9 cellular contexts compared by ENCODE assay signal in genomic region chr5:80125962-80126480, GRCh38.
DNase-seq lines count a peak whose midpoint lies in the region; ATAC-seq, FAIRE-seq and TF ChIP-seq lines count a peak whose summit lies in the region.
"Had no signal": no experiment of that assay in that cellular context is flagged by ENCODE, and none has a peak within 500 bp of the region (broad histone marks: within the 10 kb centered on the region; RNA-seq: fewer than 3 reads in every experiment).

No MANE protein-coding gene starts in this region.

- H3K36me3 Mint-ChIP-seq in nephron (ENCODE audit: low read depth): peaks cover 14% of the 10 kb centered on the region

- H3K4me3 Mint-ChIP-seq in nephron: no peak overlapping the region

- H3K4me3 ChIP-seq in adrenal gland: no peak overlapping the region
- H3K4me3 ChIP-seq in small intestine (ENCODE audit: low read depth in 1 of 2, low read length in 2 of 2): no peak overlapping the region
- H3K4me3 ChIP-seq: SK-N-MC had no signal

- DNase-seq in ELR (ENCODE audit: low read depth) (peak; percentile 90), adrenal gland (no peak), NCI-H345 treated with DMSO at 0.1 percent for 48 hours (lab: John Stamatoyannopoulos, UW; ENCODE audit: unreplicated experiment) (no peak), small intestine (no peak), NCI-H146 treated with DMSO at 0.1 percent for 48 hours (lab: John Stamatoyannopoulos, UW; ENCODE audit: unreplicated experiment) (no peak)

- peaks cover 3% of the 10 kb centered on the region for H3K27me3 Mint-ChIP-seq in nephron (ENCODE audit: low read depth)

- no peak for TF ChIP-seq POLR2A in adrenal gland (IDR thresholded peaks at IDR 0.05)

- TF ChIP-seq CTCF in adrenal gland (IDR thresholded peaks at IDR 0.05): peak in 4 of 6 experiments; percentile 19 to 34 (median 24)
- no peak for TF ChIP-seq CTCF in nephron (IDR thresholded peaks at IDR 0.05; ENCODE audit: unreplicated experiment in 3 of 3)

- H3K9me3 ChIP-seq in adrenal gland (replicated peaks in 1 of 3) (no peaks in the 10 kb centered on the region), small intestine (ENCODE audit: control insufficient read depth, low read depth) (no peaks in the 10 kb centered on the region)

- H3K27ac ChIP-seq in adrenal gland (peak overlapping the region in 3 of 5 donors; percentile 7 to 70 (median 36)), small intestine (ENCODE audit: low read depth in 1 of 2, low read length in 1 of 2) (no peak overlapping the region)
- H3K27ac ChIP-seq: SK-N-MC had no signal

- intact Hi-C loops in adrenal gland (cut with DNase I): no loop called here

- peaks cover 28% of the 10 kb centered on the region for H3K4me1 Mint-ChIP-seq in nephron

- H3K9me3 Mint-ChIP-seq in nephron: peaks cover 12% of the 10 kb centered on the region

- H3K4me1 ChIP-seq in adrenal gland (replicated peaks in 1 of 2): peaks cover 0 to 11% of the 10 kb centered on the region in 2 donors
- peaks cover 0 to 3% of the 10 kb centered on the region in 2 donors for H3K4me1 ChIP-seq in small intestine (ENCODE audit: control insufficient read depth in 2 of 2, insufficient read depth in 1 of 2, low read depth in 1 of 2, low read length in 1 of 2)

- no peak for FAIRE-seq in small intestine (lab: Jason Lieb, UNC)

- H3K27ac Mint-ChIP-seq in nephron: peak overlapping the region; percentile 19 to 58 (median 57)

- no peaks in the 10 kb centered on the region for H3K27me3 ChIP-seq in adrenal gland
- no peaks in the 10 kb centered on the region for H3K27me3 ChIP-seq in small intestine (ENCODE audit: control insufficient read depth in 2 of 2, insufficient read depth in 2 of 2, low read length in 2 of 2)

- H3K36me3 ChIP-seq in adrenal gland (replicated peaks in 1 of 2): no peaks in the 10 kb centered on the region
- H3K36me3 ChIP-seq in small intestine (ENCODE audit: control insufficient read depth in 2 of 2, insufficient read depth in 2 of 2, low read length in 2 of 2): no peaks in the 10 kb centered on the region

- ATAC-seq in GM21360 (IDR thresholded peaks at IDR 0.05; ENCODE audit: unreplicated experiment) (peak; percentile 63), HG03521 (IDR thresholded peaks at IDR 0.05; ENCODE audit: unreplicated experiment) (peak; percentile 53)

- WGBS in adrenal gland, 4 donors: 43 to 61% (median 54%) methylated on average over 4 of the region's 4 CpGs
- WGBS in small intestine, 3 donors: 56 to 87% (median 62%) methylated on average over 4 of the region's 4 CpGs

Comparison
In these comparisons a context has a peak if more than half of its experiments do, and no peak if none do; other contexts are left out.
1. H3K27ac ChIP-seq: peak in adrenal gland (3 of 5); none in small intestine (0 of 2).
2. CTCF ChIP-seq: peak in adrenal gland (4 of 6); none in nephron (0 of 3).